Comparison of ENCODE assay signal across 19 cellular contexts in genomic region chr4:157558016-157558415, GRCh38.
DNase-seq lines count a peak whose midpoint lies in the region; ATAC-seq and TF ChIP-seq lines count a peak whose summit lies in the region.
"Had no signal": no experiment of that assay in that cellular context is flagged by ENCODE, and none has a peak within 500 bp of the region (broad histone marks: within the 10 kb centered on the region; RNA-seq: fewer than 3 reads in every experiment).

No MANE protein-coding gene starts in this region.

- no peaks in the 10 kb centered on the region for H3K27me3 ChIP-seq in GM23338 (ENCODE audit: insufficient read depth)
- no peaks in the 10 kb centered on the region for H3K27me3 ChIP-seq in neural progenitor cell
- H3K27me3 ChIP-seq in heart right ventricle = no peaks in the 10 kb centered on the region

- H3K9me3 ChIP-seq in neural progenitor cell (ENCODE audit: low read depth) (no peaks in the 10 kb centered on the region), heart right ventricle (no peaks in the 10 kb centered on the region)
- H3K9me3 ChIP-seq: A549 had no signal

- H3K9me3 Mint-ChIP-seq in GM23338 (no peaks in the 10 kb centered on the region; the same call in 2 of the 3 replicates), neural progenitor cell (no peaks in the 10 kb centered on the region)
- H3K9me3 Mint-ChIP-seq: H9 had no signal

- H3F3A ChIP-seq in GM23338 (replicated peaks; ENCODE audit: low read depth) (no peaks in the 10 kb centered on the region), neural progenitor cell (ENCODE audit: low read depth) (no peaks in the 10 kb centered on the region)

- H3K4me3 ChIP-seq in GM23338 = no peak overlapping the region
- no peak overlapping the region for H3K4me3 ChIP-seq in neural progenitor cell
- H3K4me3 ChIP-seq in heart right ventricle = no peak overlapping the region
- H3K4me3 ChIP-seq: A549, GM23248 had no signal

- TF ChIP-seq CTCF in GM23338 (conservative IDR thresholded peaks at IDR 0.05; ENCODE audit: low read depth in 2 of 2) (no peak), neural progenitor cell (IDR thresholded peaks at IDR 0.05) (no peak), heart right ventricle (IDR thresholded peaks at IDR 0.05) (no peak)

- 54 to 60% methylated on average over 2 of the region's 2 CpGs for WGBS in heart right ventricle, 2 donors

- H3K36me3 ChIP-seq in GM23338 (ENCODE audit: insufficient read depth) (no peaks in the 10 kb centered on the region), neural progenitor cell (no peaks in the 10 kb centered on the region), heart right ventricle (no peaks in the 10 kb centered on the region)

- H3K4me1 ChIP-seq in GM23338 (ENCODE audit: insufficient read depth) (no peaks in the 10 kb centered on the region), neural progenitor cell (no peaks in the 10 kb centered on the region), heart right ventricle (no peaks in the 10 kb centered on the region)
- H3K4me1 ChIP-seq: A549 had no signal

- H3K4me2 ChIP-seq in GM23338 = no peak overlapping the region; the same call in 1 of the 2 replicates
- H3K4me2 ChIP-seq in neural progenitor cell = no peak overlapping the region
- H3K4me2 ChIP-seq: A549 had no signal

- no peaks in the 10 kb centered on the region for H4K20me1 ChIP-seq in GM23338 (replicated peaks; ENCODE audit: insufficient read depth)
- H4K20me1 ChIP-seq in neural progenitor cell (ENCODE audit: low read depth) = no peaks in the 10 kb centered on the region

- H3K9ac ChIP-seq in neural progenitor cell = no peak overlapping the region
- H3K9ac ChIP-seq: GM23248 had no signal

- H3K4me1 Mint-ChIP-seq in GM23338 (peaks cover 13% of the 10 kb centered on the region; the same call in 2 of the 3 replicates), neural progenitor cell (peaks cover 3% of the 10 kb centered on the region)
- H3K4me1 Mint-ChIP-seq: CD4-positive, alpha-beta memory T cell had no signal

- H3K27me3 Mint-ChIP-seq in GM23338 (ENCODE audit: insufficient read depth, low read depth, poor library complexity) (no peaks in the 10 kb centered on the region), neural progenitor cell (ENCODE audit: insufficient read depth, low read depth) (no peaks in the 10 kb centered on the region)
- H3K27me3 Mint-ChIP-seq: CD4-positive, alpha-beta memory T cell had no signal

- no peak overlapping the region for H3K27ac ChIP-seq in GM23338 (ENCODE audit: low read depth)
- no peak overlapping the region for H3K27ac ChIP-seq in neural progenitor cell
- H3K27ac ChIP-seq in heart right ventricle = no peak overlapping the region
- no peak overlapping the region for H3K27ac ChIP-seq in substantia nigra (ENCODE audit: low read depth, low read length, poor library complexity, severe bottlenecking)
- H3K27ac ChIP-seq: A549, GM23248 had no signal

- DNase-seq in GM23338 (ENCODE audit: low spot score) (no peak), NCI-H526 (lab: John Stamatoyannopoulos, UW) (peak; percentile 76 to 83), astrocyte of the hippocampus (ENCODE audit: low read depth, low spot score) (peak; percentile 5), neural progenitor cell (ENCODE audit: low spot score) (peak; percentile 7), kidney tubule cell (ENCODE audit: low spot score) (no peak), heart right ventricle (no peak), retina (no peak), substantia nigra (lab: John Stamatoyannopoulos, UW) (no peak)
- DNase-seq: 8988T; C1 segment of cervical spinal cord; Calu3; CD4-positive, alpha-beta memory T cell; COR-L47; DMS153; DND-41; GM23248; H9 had no signal

- H3K9me2 ChIP-seq in GM23338 (ENCODE audit: insufficient read depth) = peaks cover 2% of the 10 kb centered on the region; the same call in 1 of the 2 replicates

- ATAC-seq in GM23338 = no peak
- no peak for ATAC-seq in heart right ventricle
- ATAC-seq: A549, HCT116 had no signal

- H3K4me3 Mint-ChIP-seq in GM23338 (no peak overlapping the region), neural progenitor cell (no peak overlapping the region)
- H3K4me3 Mint-ChIP-seq: CD4-positive, alpha-beta memory T cell; H9 had no signal

- no peak overlapping the region; the same call in 1 of the 2 replicates for H3K27ac Mint-ChIP-seq in GM23338
- no peak overlapping the region for H3K27ac Mint-ChIP-seq in neural progenitor cell
- H3K27ac Mint-ChIP-seq: CD4-positive, alpha-beta memory T cell had no signal

- H3K36me3 Mint-ChIP-seq in GM23338 (ENCODE audit: low read depth) (no peaks in the 10 kb centered on the region), neural progenitor cell (no peaks in the 10 kb centered on the region)
- H3K36me3 Mint-ChIP-seq: CD4-positive, alpha-beta memory T cell had no signal

- no peaks in the 10 kb centered on the region for H3K79me2 ChIP-seq in GM23338 (replicated peaks; ENCODE audit: insufficient read depth)
- H3K79me2 ChIP-seq in neural progenitor cell (ENCODE audit: low read depth) = no peaks in the 10 kb centered on the region

- intact Hi-C loops in heart right ventricle (cut with DNase I) = no loop called here

- peak overlapping the region; percentile 61 for H2AFZ ChIP-seq in GM23338
- H2AFZ ChIP-seq in neural progenitor cell (replicated peaks) = peak overlapping the region; percentile 29
- H2AFZ ChIP-seq: GM23248 had no signal

TF ChIP-seq in GM23338, 12 proteins besides CTCF, POLR2A, EP300 and RAD21 (continues in another document):
- no peak for TF ChIP-seq ZNF331 (CRISPR knock-in tag; IDR thresholded peaks at IDR 0.05; ENCODE audit: low read depth)
- TF ChIP-seq ZNF114 (CRISPR knock-in tag; IDR thresholded peaks at IDR 0.05) = no peak
- TF ChIP-seq STAT1 (IDR thresholded peaks at IDR 0.05; ENCODE audit: unreplicated experiment) = no peak
- TF ChIP-seq CREB1 (CRISPR knock-in tag; IDR thresholded peaks at IDR 0.05; ENCODE audit: low read depth) = no peak
- no peak for TF ChIP-seq ETS1 (IDR thresholded peaks at IDR 0.05)
- TF ChIP-seq ZNF462 (CRISPR knock-in tag; IDR thresholded peaks at IDR 0.05) = no peak

Comparison
In these comparisons a context has a peak if more than half of its experiments do, and no peak if none do; other contexts are left out.
1. DNase-seq: peak in NCI-H526 (2 of 2), astrocyte of the hippocampus (single experiment) and neural progenitor cell (single experiment); none in GM23338 (single experiment), kidney tubule cell (single experiment), heart right ventricle (0 of 2), retina (single experiment) and substantia nigra (0 of 49).